25 cellular contexts compared by ENCODE assay signal in genomic region chr5:87845734-87846133, GRCh38.
"Had no signal": no experiment of that assay in that cellular context is flagged by ENCODE, and none has a peak within 500 bp of the region (broad histone marks: within the 10 kb centered on the region; RNA-seq: fewer than 3 reads in every experiment).

No MANE protein-coding gene starts in this region.

- H3K27ac ChIP-seq: dorsolateral prefrontal cortex, esophagus muscularis mucosa, gastroesophageal sphincter, heart left ventricle, stomach, suprapubic skin, tibial nerve, VCaP had no signal

- H3K27ac Mint-ChIP-seq: activated CD4-positive, alpha-beta T cell treated with anti-CD3 and anti-CD28 coated beads, Interleukin-2, amount 10 ng/mL, durations not matched to agents 24 days and 14 days; activated CD8-positive, alpha-beta T cell treated with anti-CD3 and anti-CD28 coated beads, Interleukin-2, amount 10 ng/mL, durations not matched to agents 7 days and 5 days; activated T-helper 1 cell treated with anti-CD3 and anti-CD28 coated beads, Interleukin-12 subunit alpha, Interleukin-12 subunit beta, Interleukin-2, Interleukin-4 antibody, amounts not matched to agents 30 ng/mL and 10 ng/mL and 1 ng/mL, durations not matched to agents 14 hours and 24 hours and 36 hours; naive B cell; stimulated activated memory B cell treated with anti-CD40 and anti-IgM and Interleukin-4, amounts not matched to agents 10 μg/mL and 1 μg/mL and 100 μg/mL, for 72 hours had no signal

- H3K36me3 ChIP-seq: esophagus muscularis mucosa, gastroesophageal sphincter, heart left ventricle, stomach, suprapubic skin, tibial nerve had no signal

- DNase-seq: activated CD4-positive, alpha-beta T cell treated with anti-CD3 and anti-CD28 coated beads, Interleukin-2, amount 10 ng/mL, durations not matched to agents 24 days and 14 days; activated CD8-positive, alpha-beta T cell treated with anti-CD3 and anti-CD28 coated beads, Interleukin-2, amount 10 ng/mL, durations not matched to agents 7 days and 5 days; activated gamma-delta T cell; activated naive CD4-positive, alpha-beta T cell treated with anti-CD3 and anti-CD28 coated beads, Interleukin-2, amount 50 U/mL, for 16 hours; anterior cingulate cortex; central memory CD4-positive, alpha-beta T cell; dorsolateral prefrontal cortex; heart left ventricle; left cardiac atrium; naive B cell; small intestine; stimulated activated CD4-positive, alpha-beta T cell treated with anti-CD3 and anti-CD28 coated beads, Interleukin-15, amount 100 ng/mL, for 24 hours; stomach had no signal

- H3K9me3 Mint-ChIP-seq: activated CD4-positive, alpha-beta T cell treated with anti-CD3 and anti-CD28 coated beads, Interleukin-2, amount 10 ng/mL, durations not matched to agents 24 days and 14 days; activated T-helper 1 cell treated with anti-CD3 and anti-CD28 coated beads, Interleukin-12 subunit alpha, Interleukin-12 subunit beta, Interleukin-2, Interleukin-4 antibody, amounts not matched to agents 30 ng/mL and 10 ng/mL and 1 ng/mL, durations not matched to agents 14 hours and 24 hours and 36 hours had no signal

- H3K9me3 ChIP-seq: heart left ventricle, suprapubic skin had no signal

- H3K4me1 Mint-ChIP-seq: activated CD4-positive, alpha-beta T cell treated with anti-CD3 and anti-CD28 coated beads, Interleukin-2, amount 10 ng/mL, durations not matched to agents 24 days and 14 days; naive B cell; stimulated activated memory B cell treated with anti-CD40 and anti-IgM and Interleukin-4, amounts not matched to agents 10 μg/mL and 1 μg/mL and 100 μg/mL, for 72 hours had no signal

- ATAC-seq: activated CD4-positive, CD25-positive, alpha-beta regulatory T cell treated with anti-CD3 and anti-CD28 coated beads, Interleukin-2, amount 50 U/mL, for 24 hours; activated CD8-positive, alpha-beta T cell treated with anti-CD3 and anti-CD28 coated beads, Interleukin-2, amount 10 ng/mL, durations not matched to agents 7 days and 5 days; gastroesophageal sphincter; heart left ventricle; left cardiac atrium; sciatic nerve; stimulated activated memory B cell treated with anti-CD40 and anti-IgM and Interleukin-4, amounts not matched to agents 10 μg/mL and 1 μg/mL and 100 μg/mL, for 72 hours had no signal

- H3K4me3 ChIP-seq: dorsolateral prefrontal cortex, esophagus muscularis mucosa, gastroesophageal sphincter, heart left ventricle, stomach, suprapubic skin, tibial nerve had no signal

- H3K27me3 ChIP-seq: dorsolateral prefrontal cortex, esophagus muscularis mucosa, heart left ventricle, stomach, suprapubic skin, tibial nerve had no signal

- H3K36me3 Mint-ChIP-seq: naive B cell; stimulated activated memory B cell treated with anti-CD40 and anti-IgM and Interleukin-4, amounts not matched to agents 10 μg/mL and 1 μg/mL and 100 μg/mL, for 72 hours had no signal

- H3K27me3 Mint-ChIP-seq: activated CD4-positive, alpha-beta T cell treated with anti-CD3 and anti-CD28 coated beads, Interleukin-2, amount 10 ng/mL, durations not matched to agents 24 days and 14 days; stimulated activated memory B cell treated with anti-CD40 and anti-IgM and Interleukin-4, amounts not matched to agents 10 μg/mL and 1 μg/mL and 100 μg/mL, for 72 hours had no signal

- H3K4me1 ChIP-seq: esophagus muscularis mucosa, gastroesophageal sphincter, heart left ventricle, stomach, suprapubic skin, tibial nerve had no signal

- FAIRE-seq: colon, islet of Langerhans, small intestine had no signal

- H3K4me3 Mint-ChIP-seq: activated CD4-positive, alpha-beta T cell treated with anti-CD3 and anti-CD28 coated beads, Interleukin-2, amount 10 ng/mL, durations not matched to agents 24 days and 14 days; activated CD8-positive, alpha-beta T cell treated with anti-CD3 and anti-CD28 coated beads, Interleukin-2, amount 10 ng/mL, durations not matched to agents 7 days and 5 days; activated T-helper 1 cell treated with anti-CD3 and anti-CD28 coated beads, Interleukin-12 subunit alpha, Interleukin-12 subunit beta, Interleukin-2, Interleukin-4 antibody, amounts not matched to agents 30 ng/mL and 10 ng/mL and 1 ng/mL, durations not matched to agents 14 hours and 24 hours and 36 hours; naive B cell; neural crest cell; stimulated activated memory B cell treated with anti-CD40 and anti-IgM and Interleukin-4, amounts not matched to agents 10 μg/mL and 1 μg/mL and 100 μg/mL, for 72 hours had no signal
